1 cellular context compared by ENCODE assay signal in genomic region chr22:23915230-23915754, GRCh38.
TF ChIP-seq lines count a peak whose summit lies in the region.

No MANE protein-coding gene starts in this region.

TF ChIP-seq in endothelial cell of umbilical vein, 7 proteins besides CTCF, POLR2A, EP300 and RAD21:
- TF ChIP-seq MAX (IDR thresholded peaks at IDR 0.05; ENCODE audit: insufficient read depth, insufficient read length) (no peak), GATA2 (IDR thresholded peaks at IDR 0.05; ENCODE audit: insufficient read depth, insufficient read length, low read depth, low read length) (no peak), EZH2 (IDR thresholded peaks at IDR 0.05; ENCODE audit: borderline replicate concordance, low read depth, low read length, severe bottlenecking) (no peak)
